13 cellular contexts compared by ENCODE assay signal in genomic region chr14:22231022-22231421, GRCh38.
DNase-seq lines count a peak whose midpoint lies in the region; ATAC-seq and TF ChIP-seq lines count a peak whose summit lies in the region.
"Had no signal": no experiment of that assay in that cellular context is flagged by ENCODE, and none has a peak within 500 bp of the region (broad histone marks: within the 10 kb centered on the region; RNA-seq: fewer than 3 reads in every experiment).

No MANE protein-coding gene starts in this region.

- intact Hi-C loops in activated CD4-positive, alpha-beta T cell treated with anti-CD3 and anti-CD28 coated beads for 36 hours (cut with DNase I, micrococcal nuclease) = loop anchor here in 1 of 2 experiments (5.0 kb wide), 1 partner anchor 36 kb away; no protein-coding TSS in a partner anchor
- intact Hi-C loops in mucosa of descending colon (cut with DNase I, micrococcal nuclease) = no loop called here

- ATAC-seq in activated CD4-positive, alpha-beta T cell treated with anti-CD3 and anti-CD28 coated beads for 36 hours = peak; percentile 42
- ATAC-seq in GM21786 (IDR thresholded peaks at IDR 0.05; ENCODE audit: unreplicated experiment) = peak; percentile 47
- peak; percentile 58 to 82 (median 80) for ATAC-seq in T-cell (replicated peaks in 1 of 4)
- ATAC-seq in mucosa of descending colon = peak; percentile 59
- no peak for ATAC-seq in HG02798 (IDR thresholded peaks at IDR 0.05; ENCODE audit: poor library complexity, unreplicated experiment)
- no peak for ATAC-seq in HG02610 (IDR thresholded peaks at IDR 0.05; ENCODE audit: unreplicated experiment)
- ATAC-seq: A549, GM23338 had no signal

- CTCF ChIA-PET in activated CD4-positive, alpha-beta T cell treated with anti-CD3 and anti-CD28 coated beads for 36 hours (lab: Charles Lee) = interaction anchor here (0.8 kb wide), 1 partner anchor 119 kb away, joined by 3 read pairs; no protein-coding TSS in a partner anchor
- CTCF ChIA-PET in T-cell (lab: Charles Lee) = no interaction called here

- no peaks in the 10 kb centered on the region for H3K36me3 ChIP-seq in mucosa of descending colon (ENCODE audit: low read depth)

- POLR2A ChIA-PET in activated CD4-positive, alpha-beta T cell treated with anti-CD3 and anti-CD28 coated beads for 36 hours (lab: Charles Lee) = no interaction called here
- POLR2A ChIA-PET in T-cell (lab: Charles Lee) = no interaction called here

- H3K4me3 ChIP-seq in mucosa of descending colon = no peak overlapping the region
- H3K4me3 ChIP-seq: A549, GM23338 had no signal

- H3K9me3 Mint-ChIP-seq in activated CD4-positive, alpha-beta T cell treated with anti-CD3 and anti-CD28 coated beads for 36 hours (ENCODE audit: low read depth) = no peaks in the 10 kb centered on the region
- H3K9me3 Mint-ChIP-seq in T-cell = no peaks in the 10 kb centered on the region

- no peaks in the 10 kb centered on the region for H3K36me3 Mint-ChIP-seq in activated CD4-positive, alpha-beta T cell treated with anti-CD3 and anti-CD28 coated beads for 36 hours (ENCODE audit: low read depth)
- no peaks in the 10 kb centered on the region for H3K36me3 Mint-ChIP-seq in T-cell

- H3K4me1 ChIP-seq in mucosa of descending colon (ENCODE audit: low read depth) = no peaks in the 10 kb centered on the region
- H3K4me1 ChIP-seq: A549 had no signal

- no peak overlapping the region for H3K4me3 Mint-ChIP-seq in activated CD4-positive, alpha-beta T cell treated with anti-CD3 and anti-CD28 coated beads for 36 hours
- peak overlapping the region in 1 of 3 donors; percentile 48 for H3K4me3 Mint-ChIP-seq in T-cell
- H3K4me3 Mint-ChIP-seq: GM23338 had no signal

- peak overlapping the region; percentile 42 for H3K27ac Mint-ChIP-seq in activated CD4-positive, alpha-beta T cell treated with anti-CD3 and anti-CD28 coated beads for 36 hours
- peak overlapping the region; percentile 61 to 72 for H3K27ac Mint-ChIP-seq in T-cell
- H3K27ac Mint-ChIP-seq: GM23338 had no signal

- TF ChIP-seq CTCF in mucosa of descending colon (IDR thresholded peaks at IDR 0.05) = no peak

- no peaks in the 10 kb centered on the region for H3K27me3 Mint-ChIP-seq in activated CD4-positive, alpha-beta T cell treated with anti-CD3 and anti-CD28 coated beads for 36 hours
- H3K27me3 Mint-ChIP-seq in T-cell = no peaks in the 10 kb centered on the region

- peak; percentile 14 for DNase-seq in activated CD4-positive, alpha-beta T cell treated with anti-CD3 and anti-CD28 coated beads for 36 hours
- no peak for DNase-seq in activated CD4-positive, alpha-beta T cell treated with anti-CD3 and anti-CD28 coated beads, Interleukin-2, amount 50 U/mL, for 4 hours
- DNase-seq in T-cell (peak in 16 of 34 experiments; percentile 1 to 21 (median 8)), mucosa of descending colon (no peak), retina (no peak)
- DNase-seq: anterior cingulate cortex, hippocampal formation, mesenchymal stem cell had no signal

- peaks cover 3% of the 10 kb centered on the region for H3K4me1 Mint-ChIP-seq in activated CD4-positive, alpha-beta T cell treated with anti-CD3 and anti-CD28 coated beads for 36 hours
- H3K4me1 Mint-ChIP-seq in T-cell = peaks cover 9 to 25% (median 16%) of the 10 kb centered on the region in 3 donors

- no peaks in the 10 kb centered on the region for H3K9me3 ChIP-seq in mucosa of descending colon

Comparison
In these comparisons a context has a peak if more than half of its experiments do, and no peak if none do; other contexts are left out.
1. ATAC-seq: peak in activated CD4-positive, alpha-beta T cell treated with anti-CD3 and anti-CD28 coated beads for 36 hours (single experiment), GM21786 (single experiment), T-cell (4 of 4) and mucosa of descending colon (single experiment); none in HG02798 (single experiment) and HG02610 (single experiment).